Comparison of ENCODE assay signal across 1 cellular context in genomic region chr11:87020764-87021365, GRCh38.
TF ChIP-seq lines count a peak whose summit lies in the region.

No MANE protein-coding gene starts in this region.

TF ChIP-seq in endothelial cell of umbilical vein, 7 proteins besides CTCF, POLR2A, EP300 and RAD21 (continued from another document):
- no peak for TF ChIP-seq POLR2AphosphoS5 (IDR thresholded peaks at IDR 0.05; ENCODE audit: insufficient read depth, low read depth, low read length)
- TF ChIP-seq FOS (IDR thresholded peaks at IDR 0.05; ENCODE audit: borderline replicate concordance, insufficient read depth, low read length) = no peak
